Comparison of ENCODE assay signal across 27 cellular contexts in the genomic region with DNA sequence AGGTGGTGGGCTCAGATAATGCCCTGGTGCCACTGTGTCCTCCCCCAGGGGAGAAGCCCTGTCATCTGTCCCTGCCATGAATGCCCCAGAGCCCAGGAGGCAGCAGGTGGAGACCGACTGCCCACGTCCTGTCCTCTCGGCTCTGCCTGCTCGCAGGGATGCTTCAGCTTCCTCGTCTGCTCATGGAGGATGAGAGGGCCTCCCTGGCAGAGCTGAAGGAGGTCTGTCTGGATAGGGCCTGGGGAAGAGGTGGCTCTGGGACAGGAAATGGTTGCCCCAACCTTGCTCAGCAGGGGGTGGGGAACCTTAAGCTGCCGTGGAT. TPM values are rescaled to one million over a fixed set of nuclear protein-coding genes. Genes with fewer than 3 reads are reported as not detected.
A peak's percentile ranks its signal among the peaks of the same experiment; 100 is the strongest.
DNase-seq lines count a peak whose midpoint lies in the region; ATAC-seq, FAIRE-seq and TF ChIP-seq lines count a peak whose summit lies in the region.
"Had no signal": no experiment of that assay in that cellular context is flagged by ENCODE, and none has a peak within 500 bp of the region (broad histone marks: within the 10 kb centered on the region; RNA-seq: fewer than 3 reads in every experiment).

No MANE protein-coding gene starts in this region.

- TF ChIP-seq CTCF in HepG2 (CRISPR knock-in tag; IDR thresholded peaks at IDR 0.05) (no peak), right lobe of liver (IDR thresholded peaks at IDR 0.05) (no peak), RWPE2 (IDR thresholded peaks at IDR 0.05; ENCODE audit: poor library complexity, severe bottlenecking) (no peak)

- H3K36me3 ChIP-seq in HepG2 (replicated peaks in 1 of 2; ENCODE audit: control insufficient read depth in 1 of 2, insufficient read depth in 2 of 2, low read length in 2 of 2) = no peaks in the 10 kb centered on the region
- no peaks in the 10 kb centered on the region for H3K36me3 ChIP-seq in right lobe of liver
- no peaks in the 10 kb centered on the region for H3K36me3 ChIP-seq in RWPE2 (ENCODE audit: low read depth)
- H3K36me3 ChIP-seq: gastroesophageal sphincter, neural progenitor cell, WERI-Rb-1 had no signal

- H3K9me3 ChIP-seq in HepG2 (ENCODE audit: low read length) (no peaks in the 10 kb centered on the region), right lobe of liver (no peaks in the 10 kb centered on the region), RWPE2 (ENCODE audit: severe bottlenecking) (no peaks in the 10 kb centered on the region)
- H3K9me3 ChIP-seq: gastroesophageal sphincter had no signal

- H2AFZ ChIP-seq in HepG2 (ENCODE audit: low read length) = no peak overlapping the region
- H2AFZ ChIP-seq: hepatocyte, neural progenitor cell, PC-9 had no signal

- intact Hi-C loops in HepG2 (cut with micrococcal nuclease; ENCODE audit: unreplicated experiment) (no loop called here), right lobe of liver (cut with DNase I) (no loop called here)

- DNase-seq in HepG2 (ENCODE audit: low spot score) = no peak
- DNase-seq in right lobe of liver = no peak
- peak; percentile 35 for DNase-seq in Jurkat, Clone E6-1 (ENCODE audit: low read depth, low spot score)
- DNase-seq in RWPE2 (ENCODE audit: low spot score) = peak; percentile 77
- DNase-seq in epidermal melanocyte (ENCODE audit: insufficient read length, low spot score) = no peak
- DNase-seq in 8988T = no peak
- DNase-seq in H4 (ENCODE audit: low spot score) = no peak
- DNase-seq: activated CD4-positive, alpha-beta T cell treated with anti-CD3 and anti-CD28 coated beads for 48 hours; activated gamma-delta T cell treated with Interleukin-2 at 50 U/mL for 16 hours; activated T-cell treated with anti-CD3 and anti-CD28 coated beads, Interleukin-2, amount 50 U/mL, for 24 hours; CD4-positive, CD25-positive, alpha-beta regulatory T cell; GF-D8; left cardiac atrium; NCI-H1694 treated with DMSO at 0.1 percent for 48 hours; PC-9; Right ventricle myocardium superior; stimulated activated CD4-positive, alpha-beta T cell treated with anti-CD3 and anti-CD28 coated beads, Interleukin-12 subunit alpha, Interleukin-12 subunit beta, amount 100 ng/mL, for 4 hours; stimulated activated CD4-positive, alpha-beta T cell treated with anti-CD3 and anti-CD28 coated beads, Interleukin-4, amount 100 ng/mL, for 4 hours; T-helper 9 cell; WERI-Rb-1 had no signal

- no peak overlapping the region for H3K9ac ChIP-seq in HepG2 (ENCODE audit: insufficient read depth, low read depth, low read length)
- H3K9ac ChIP-seq: KMS-11, neural progenitor cell had no signal

- no peaks in the 10 kb centered on the region for H4K20me1 ChIP-seq in HepG2 (ENCODE audit: insufficient read depth, low read length)

- H3K4me1 ChIP-seq in HepG2 (ENCODE audit: insufficient read depth, low read length) (peaks cover 49% of the 10 kb centered on the region), right lobe of liver (no peaks in the 10 kb centered on the region), RWPE2 (ENCODE audit: insufficient read depth, poor library complexity, severe bottlenecking) (no peaks in the 10 kb centered on the region)
- H3K4me1 ChIP-seq: gastroesophageal sphincter had no signal

- H3K4me2 ChIP-seq in HepG2 (ENCODE audit: low read depth, low read length) = no peak overlapping the region
- H3K4me2 ChIP-seq: hepatocyte, KMS-11, neural progenitor cell, PC-9 had no signal

- H3K27ac ChIP-seq in HepG2 (ENCODE audit: extremely low read length, insufficient read depth, low read length) (no peak overlapping the region), right lobe of liver (no peak overlapping the region), RWPE2 (ENCODE audit: poor library complexity, severe bottlenecking) (no peak overlapping the region)
- H3K27ac ChIP-seq: gastroesophageal sphincter, hepatocyte, KMS-11, neural progenitor cell, PC-9, WERI-Rb-1 had no signal

- no peak for TF ChIP-seq RAD21 in HepG2 (CRISPR knock-in tag; IDR thresholded peaks at IDR 0.05)

- H3K79me2 ChIP-seq in HepG2 (ENCODE audit: insufficient read depth, low read length) = no peaks in the 10 kb centered on the region
- H3K79me2 ChIP-seq: hepatocyte had no signal

- FAIRE-seq in HepG2 (lab: Jason Lieb, UNC) = no peak
- FAIRE-seq: HTR-8/SVneo had no signal

- POLR2A ChIA-PET in HepG2 (lab: Yijun Ruan, JAX) = interaction anchor here (0.9 kb wide), 1 partner anchor 69 kb away, joined by 3 read pairs; no protein-coding TSS in a partner anchor

- in situ Hi-C loops in HepG2 (cut with HindIII; ENCODE audit: extremely low pct_ligation_motif_present, low pct_unique_long_range_greater_than_20kb) = no loop called here

- TF ChIP-seq EP300 in HepG2 (IDR thresholded peaks at IDR 0.05; ENCODE audit: low read depth in 2 of 2, low read length in 2 of 2) (no peak), HepG2 (CRISPR knock-in tag; IDR thresholded peaks at IDR 0.05; ENCODE audit: borderline replicate concordance) (no peak)

- H3K27me3 ChIP-seq in HepG2 (ENCODE audit: control insufficient read depth in 1 of 2, insufficient read depth in 2 of 2, low read length in 2 of 2) (peaks cover 23 to 73% of the 10 kb centered on the region in 2 experiments; a peak in 4 of 5 replicates), right lobe of liver (no peaks in the 10 kb centered on the region), RWPE2 (ENCODE audit: insufficient read depth, poor library complexity, severe bottlenecking) (peaks cover 5% of the 10 kb centered on the region)
- H3K27me3 ChIP-seq: neural progenitor cell had no signal

- WGBS in HepG2 (ENCODE audit: low lambda C conversion rate) = 12% methylated on average over 6 of the region's 6 CpGs
- 51% methylated on average over 2 of the region's 6 CpGs for WGBS in right lobe of liver (ENCODE audit: insufficient coverage, low coverage, low lambda C conversion rate, missing lambda C conversion rate)

- ATAC-seq in HepG2 (no peak), right lobe of liver (no peak), RWPE2 (ENCODE audit: low read depth) (no peak)
- ATAC-seq: gastroesophageal sphincter; sciatic nerve; stimulated activated memory B cell treated with anti-CD40 and anti-IgM and Interleukin-4, amounts not matched to agents 10 μg/mL and 1 μg/mL and 100 μg/mL, for 72 hours had no signal

- no peak overlapping the region; a peak in 1 of 6 replicates for H3K4me3 ChIP-seq in HepG2 (replicated peaks in 1 of 3; ENCODE audit: insufficient read depth in 1 of 3, low read depth in 2 of 3, low read length in 3 of 3)
- no peak overlapping the region for H3K4me3 ChIP-seq in right lobe of liver
- H3K4me3 ChIP-seq in Jurkat, Clone E6-1 (ENCODE audit: low read length) = no peak overlapping the region
- H3K4me3 ChIP-seq in RWPE2 (ENCODE audit: severe bottlenecking) = no peak overlapping the region
- H3K4me3 ChIP-seq: gastroesophageal sphincter, hepatocyte, neural progenitor cell, PC-9 had no signal

- BruUV-seq in HepG2 (replicated peaks; lab: Mats Ljungman, UMichigan) = no TSS peak

- CTCF ChIA-PET in HepG2 (lab: Yijun Ruan, JAX; ENCODE audit: low intra/inter-chr PET ratio, low total read pairs) = interaction anchor here (1.0 kb wide), 1 partner anchor 89 kb away, joined by 4 read pairs; no protein-coding TSS in a partner anchor

- TF ChIP-seq POLR2A in HepG2 (IDR thresholded peaks at IDR 0.05; ENCODE audit: insufficient read depth in 1 of 2, low read depth in 2 of 2, low read length in 2 of 2) (no peak), right lobe of liver (IDR thresholded peaks at IDR 0.05) (no peak)

TF ChIP-seq in HepG2, 621 proteins besides CTCF, POLR2A, EP300 and RAD21 (continues in another document):
- TF ChIP-seq KDM6A (CRISPR knock-in tag; IDR thresholded peaks at IDR 0.05; ENCODE audit: low read depth) (no peak), ZNF350 (CRISPR knock-in tag; IDR thresholded peaks at IDR 0.05; ENCODE audit: borderline replicate concordance, low read depth) (no peak), CREM (IDR thresholded peaks at IDR 0.05) (no peak), CREM (CRISPR knock-in tag; IDR thresholded peaks at IDR 0.05) (no peak), ZNF776 (CRISPR knock-in tag; IDR thresholded peaks at IDR 0.05) (peak; percentile 71; the same call in 1 of the 2 replicates), ZNF773 (CRISPR knock-in tag; IDR thresholded peaks at IDR 0.05; ENCODE audit: borderline replicate concordance) (no peak)

RNA-seq across cellular contexts. Expression of gene NOL4L, which starts 25.7 kb away (rescaled TPM):
- total RNA-seq in HepG2 (2016; rRNA removed; fragmentation: Illumina TruSeq; extraction: Trizol) = 16.6 and 16.9 TPM in 2 replicates
- 19.2 and 19.4 TPM in 2 replicates for total RNA-seq in HepG2 (2016; cell fraction: cytosol; rRNA removed; fragmentation: Illumina TruSeq; extraction: Trizol; ENCODE audit: low read depth)
- 14.6 and 17.1 TPM in 2 replicates for total RNA-seq in HepG2 (2016; cell fraction: insoluble cytoplasmic fraction; rRNA removed; fragmentation: Illumina TruSeq; extraction: Trizol)
- 21.3 and 24.1 TPM in 2 replicates for total RNA-seq in HepG2 (2016; cell fraction: membrane; rRNA removed; fragmentation: Illumina TruSeq; extraction: Trizol)
- total RNA-seq in HepG2 (2016; cell fraction: nucleus; rRNA removed; fragmentation: Illumina TruSeq; extraction: Trizol) = 21.2 and 22.3 TPM in 2 replicates
- polyA plus RNA-seq in HepG2 (2011; rRNA removed) = 35.4 and 38.7 TPM in 2 replicates
- polyA plus RNA-seq in HepG2 (2011; cell fraction: cytosol; rRNA removed) = 16.5 and 20.9 TPM in 2 replicates
- 91.0 and 107 TPM in 2 replicates for polyA plus RNA-seq in HepG2 (2011; cell fraction: nucleus; rRNA removed)
- polyA plus RNA-seq in HepG2 (2012) = 36.0 and 39.2 TPM in 2 replicates
- polyA plus RNA-seq in HepG2 (2016; cell fraction: cytosol; fragmentation: Illumina TruSeq; extraction: Trizol; ENCODE audit: low read depth) = 35.0 and 39.6 TPM in 2 replicates
- polyA plus RNA-seq in HepG2 (2016; cell fraction: insoluble cytoplasmic fraction; fragmentation: Illumina TruSeq; extraction: Trizol; ENCODE audit: low read depth) = 21.6 and 26.9 TPM in 2 replicates
- polyA plus RNA-seq in HepG2 (2016; cell fraction: membrane; fragmentation: Illumina TruSeq; extraction: Trizol; ENCODE audit: low read depth) = 31.2 and 32.6 TPM in 2 replicates
- polyA plus RNA-seq in HepG2 (2016; cell fraction: nucleus; fragmentation: Illumina TruSeq; extraction: Trizol; ENCODE audit: insufficient read depth, low read depth) = 57.5 and 60.6 TPM in 2 replicates
- 6.7 and 47.8 TPM in 2 replicates for polyA minus RNA-seq in HepG2 (2011; rRNA and poly(A)+ RNA removed; ENCODE audit: low replicate concordance)
- 28.0 and 37.6 TPM in 2 replicates for polyA minus RNA-seq in HepG2 (2011; cell fraction: cytosol; rRNA and poly(A)+ RNA removed)
- 30.5 and 30.6 TPM in 2 replicates for polyA minus RNA-seq in HepG2 (2011; cell fraction: nucleus; rRNA and poly(A)+ RNA removed)
- 1 to 10 TPM; 4.3 to 6.5 (median 5.7) TPM for total RNA-seq in right lobe of liver
- 16.0 TPM for polyA plus RNA-seq in Jurkat, Clone E6-1 (2012; ENCODE audit: insufficient read depth, insufficient read length)
- 10.6 and 13.0 TPM in 2 replicates for total RNA-seq in H4 (2014; rRNA removed; shearing (Covaris generic))

Comparison
In these comparisons a context has a peak if more than half of its experiments do, and no peak if none do; other contexts are left out.
1. DNase-seq: peak in Jurkat, Clone E6-1 (single experiment) and RWPE2 (single experiment); none in HepG2 (single experiment), right lobe of liver (0 of 3), epidermal melanocyte (single experiment), 8988T (single experiment) and H4 (single experiment).